Comparison of ENCODE assay signal across 1 cellular context in the genomic region with DNA sequence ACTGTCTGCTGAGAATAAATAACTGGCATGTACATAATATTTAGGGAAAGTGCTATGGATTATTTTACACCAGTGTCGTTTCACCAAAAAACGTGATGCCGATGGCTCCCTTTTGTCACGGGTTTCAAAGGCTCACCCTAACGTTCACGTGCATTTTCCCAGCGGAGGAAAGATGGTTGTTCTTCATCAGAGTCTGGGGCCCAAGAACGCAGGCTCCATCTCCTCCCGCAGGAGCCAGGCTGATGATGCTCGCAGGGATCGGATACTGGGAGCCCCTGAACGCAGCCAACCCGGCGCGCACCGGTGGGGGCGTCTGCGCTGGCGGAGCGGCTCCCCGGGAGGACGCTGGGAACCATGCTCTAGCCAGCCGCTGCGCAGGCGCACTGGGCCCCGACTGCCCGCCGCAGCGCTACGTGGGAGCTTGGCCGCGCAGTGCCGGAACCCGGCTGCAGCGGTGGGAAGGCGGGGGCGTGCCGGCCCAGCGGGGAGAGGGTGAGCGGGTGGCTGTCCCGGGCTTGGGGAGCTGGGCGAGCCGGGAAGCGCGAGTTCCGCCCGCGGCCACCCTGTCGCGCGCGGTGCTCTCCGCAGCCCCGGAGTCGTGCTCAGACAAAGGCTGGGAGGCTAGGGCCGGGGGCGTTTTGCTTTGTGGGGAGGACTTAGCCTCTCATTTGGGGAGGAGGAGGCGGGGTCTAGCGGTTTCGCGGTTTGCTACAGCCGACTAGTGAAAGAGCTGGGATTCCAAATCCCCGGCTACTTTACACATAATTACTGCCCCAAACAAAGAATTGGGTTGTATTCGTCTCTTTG.
A peak's percentile ranks its signal among the peaks of the same experiment; 100 is the strongest.
TF ChIP-seq lines count a peak whose summit lies in the region.

ZFP69B (plus strand) TSS at position 793 of the 807 bp plus-strand sequence. CDS start 486 bp downstream, outside the sequence.

TF ChIP-seq in HepG2, 621 proteins besides CTCF, POLR2A, EP300 and RAD21 (continued from another document and continues in another):
- TF ChIP-seq, protein P1, sequence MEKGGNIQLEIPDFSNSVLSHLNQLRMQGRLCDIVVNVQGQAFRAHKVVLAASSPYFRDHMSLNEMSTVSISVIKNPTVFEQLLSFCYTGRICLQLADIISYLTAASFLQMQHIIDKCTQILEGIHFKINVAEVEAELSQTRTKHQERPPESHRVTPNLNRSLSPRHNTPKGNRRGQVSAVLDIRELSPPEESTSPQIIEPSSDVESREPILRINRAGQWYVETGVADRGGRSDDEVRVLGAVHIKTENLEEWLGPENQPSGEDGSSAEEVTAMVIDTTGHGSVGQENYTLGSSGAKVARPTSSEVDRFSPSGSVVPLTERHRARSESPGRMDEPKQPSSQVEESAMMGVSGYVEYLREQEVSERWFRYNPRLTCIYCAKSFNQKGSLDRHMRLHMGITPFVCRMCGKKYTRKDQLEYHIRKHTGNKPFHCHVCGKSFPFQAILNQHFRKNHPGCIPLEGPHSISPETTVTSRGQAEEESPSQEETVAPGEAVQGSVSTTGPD (CRISPR knock-in tag; IDR thresholded peaks at IDR 0.05), result no peak
- TF ChIP-seq BCL6 (CRISPR knock-in tag; IDR thresholded peaks at IDR 0.05) (no peak), AGO1 (IDR thresholded peaks at IDR 0.05; ENCODE audit: low read depth, low read length, poor library complexity, severe bottlenecking) (peak; percentile 31), ZNF333 (CRISPR knock-in tag; IDR thresholded peaks at IDR 0.05; ENCODE audit: borderline replicate concordance) (no peak; the same call in 1 of the 2 replicates), KLF16 (CRISPR knock-in tag; IDR thresholded peaks at IDR 0.05) (no peak), ZNF782 (CRISPR knock-in tag; IDR thresholded peaks at IDR 0.05; ENCODE audit: borderline replicate concordance) (peak; percentile 58; the same call in 1 of the 2 replicates), ZNF224 (CRISPR knock-in tag; IDR thresholded peaks at IDR 0.05) (no peak), MIER2 (CRISPR knock-in tag; IDR thresholded peaks at IDR 0.05) (no peak), PPARG (CRISPR knock-in tag; conservative IDR thresholded peaks at IDR 0.05) (peak; percentile 42; the same call in 1 of the 2 replicates), CSRNP2 (CRISPR knock-in tag; conservative IDR thresholded peaks at IDR 0.05; ENCODE audit: low read depth) (no peak), MYC (CRISPR knock-in tag; IDR thresholded peaks at IDR 0.05; ENCODE audit: borderline replicate concordance) (peak; percentile 74), DDIT3 (CRISPR knock-in tag; IDR thresholded peaks at IDR 0.05) (no peak), ZNF512 (CRISPR knock-in tag; IDR thresholded peaks at IDR 0.05) (peak; percentile 44; the same call in 1 of the 2 replicates), ATF7 (IDR thresholded peaks at IDR 0.05) (no peak), ATF7 (CRISPR knock-in tag; IDR thresholded peaks at IDR 0.05) (no peak), ZBTB3 (CRISPR knock-in tag; IDR thresholded peaks at IDR 0.05; ENCODE audit: borderline replicate concordance, low read depth) (peak; percentile 60; the same call in 1 of the 2 replicates), ARID5B (CRISPR knock-in tag; IDR thresholded peaks at IDR 0.05) (peak; percentile 73; the same call in 1 of the 2 replicates), ZNF326 (CRISPR knock-in tag; IDR thresholded peaks at IDR 0.05; ENCODE audit: borderline replicate concordance) (no peak), ZNF772 (CRISPR knock-in tag; IDR thresholded peaks at IDR 0.05) (peak; percentile 67), ZMAT3 (CRISPR knock-in tag; conservative IDR thresholded peaks at IDR 0.05) (no peak), ZNF510 (CRISPR knock-in tag; IDR thresholded peaks at IDR 0.05; ENCODE audit: low read depth) (no peak), SP140L (CRISPR knock-in tag; IDR thresholded peaks at IDR 0.05; ENCODE audit: borderline replicate concordance) (no peak), ZNF670 (CRISPR knock-in tag; IDR thresholded peaks at IDR 0.05; ENCODE audit: borderline replicate concordance) (peak; percentile 66; the same call in 1 of the 2 replicates), ZNF709 (CRISPR knock-in tag; IDR thresholded peaks at IDR 0.05) (no peak), ZNF441 (CRISPR knock-in tag; IDR thresholded peaks at IDR 0.05; ENCODE audit: borderline replicate concordance) (peak; percentile 49; the same call in 1 of the 2 replicates), RBFOX2 (IDR thresholded peaks at IDR 0.05; ENCODE audit: low read depth, low read length) (peak; percentile 90), HHEX (CRISPR knock-in tag; IDR thresholded peaks at IDR 0.05) (no peak), ZNF850 (CRISPR knock-in tag; conservative IDR thresholded peaks at IDR 0.05) (no peak), SOX5 (CRISPR knock-in tag; IDR thresholded peaks at IDR 0.05; ENCODE audit: borderline replicate concordance) (no peak; the same call in 1 of the 2 replicates), MEIS2 (CRISPR knock-in tag; IDR thresholded peaks at IDR 0.05) (peak; percentile 59; the same call in 1 of the 2 replicates), ZNF577 (CRISPR knock-in tag; IDR thresholded peaks at IDR 0.05; ENCODE audit: borderline replicate concordance, low read depth) (no peak)
- TF ChIP-seq, protein P2, sequence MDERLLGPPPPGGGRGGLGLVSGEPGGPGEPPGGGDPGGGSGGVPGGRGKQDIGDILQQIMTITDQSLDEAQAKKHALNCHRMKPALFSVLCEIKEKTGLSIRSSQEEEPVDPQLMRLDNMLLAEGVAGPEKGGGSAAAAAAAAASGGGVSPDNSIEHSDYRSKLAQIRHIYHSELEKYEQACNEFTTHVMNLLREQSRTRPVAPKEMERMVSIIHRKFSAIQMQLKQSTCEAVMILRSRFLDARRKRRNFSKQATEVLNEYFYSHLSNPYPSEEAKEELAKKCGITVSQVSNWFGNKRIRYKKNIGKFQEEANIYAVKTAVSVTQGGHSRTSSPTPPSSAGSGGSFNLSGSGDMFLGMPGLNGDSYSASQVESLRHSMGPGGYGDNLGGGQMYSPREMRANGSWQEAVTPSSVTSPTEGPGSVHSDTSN (CRISPR knock-in tag; IDR thresholded peaks at IDR 0.05), result no peak
- TF ChIP-seq, protein P3, sequence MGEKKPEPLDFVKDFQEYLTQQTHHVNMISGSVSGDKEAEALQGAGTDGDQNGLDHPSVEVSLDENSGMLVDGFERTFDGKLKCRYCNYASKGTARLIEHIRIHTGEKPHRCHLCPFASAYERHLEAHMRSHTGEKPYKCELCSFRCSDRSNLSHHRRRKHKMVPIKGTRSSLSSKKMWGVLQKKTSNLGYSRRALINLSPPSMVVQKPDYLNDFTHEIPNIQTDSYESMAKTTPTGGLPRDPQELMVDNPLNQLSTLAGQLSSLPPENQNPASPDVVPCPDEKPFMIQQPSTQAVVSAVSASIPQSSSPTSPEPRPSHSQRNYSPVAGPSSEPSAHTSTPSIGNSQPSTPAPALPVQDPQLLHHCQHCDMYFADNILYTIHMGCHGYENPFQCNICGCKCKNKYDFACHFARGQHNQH (CRISPR knock-in tag; IDR thresholded peaks at IDR 0.05), result no peak
- TF ChIP-seq, protein P4, sequence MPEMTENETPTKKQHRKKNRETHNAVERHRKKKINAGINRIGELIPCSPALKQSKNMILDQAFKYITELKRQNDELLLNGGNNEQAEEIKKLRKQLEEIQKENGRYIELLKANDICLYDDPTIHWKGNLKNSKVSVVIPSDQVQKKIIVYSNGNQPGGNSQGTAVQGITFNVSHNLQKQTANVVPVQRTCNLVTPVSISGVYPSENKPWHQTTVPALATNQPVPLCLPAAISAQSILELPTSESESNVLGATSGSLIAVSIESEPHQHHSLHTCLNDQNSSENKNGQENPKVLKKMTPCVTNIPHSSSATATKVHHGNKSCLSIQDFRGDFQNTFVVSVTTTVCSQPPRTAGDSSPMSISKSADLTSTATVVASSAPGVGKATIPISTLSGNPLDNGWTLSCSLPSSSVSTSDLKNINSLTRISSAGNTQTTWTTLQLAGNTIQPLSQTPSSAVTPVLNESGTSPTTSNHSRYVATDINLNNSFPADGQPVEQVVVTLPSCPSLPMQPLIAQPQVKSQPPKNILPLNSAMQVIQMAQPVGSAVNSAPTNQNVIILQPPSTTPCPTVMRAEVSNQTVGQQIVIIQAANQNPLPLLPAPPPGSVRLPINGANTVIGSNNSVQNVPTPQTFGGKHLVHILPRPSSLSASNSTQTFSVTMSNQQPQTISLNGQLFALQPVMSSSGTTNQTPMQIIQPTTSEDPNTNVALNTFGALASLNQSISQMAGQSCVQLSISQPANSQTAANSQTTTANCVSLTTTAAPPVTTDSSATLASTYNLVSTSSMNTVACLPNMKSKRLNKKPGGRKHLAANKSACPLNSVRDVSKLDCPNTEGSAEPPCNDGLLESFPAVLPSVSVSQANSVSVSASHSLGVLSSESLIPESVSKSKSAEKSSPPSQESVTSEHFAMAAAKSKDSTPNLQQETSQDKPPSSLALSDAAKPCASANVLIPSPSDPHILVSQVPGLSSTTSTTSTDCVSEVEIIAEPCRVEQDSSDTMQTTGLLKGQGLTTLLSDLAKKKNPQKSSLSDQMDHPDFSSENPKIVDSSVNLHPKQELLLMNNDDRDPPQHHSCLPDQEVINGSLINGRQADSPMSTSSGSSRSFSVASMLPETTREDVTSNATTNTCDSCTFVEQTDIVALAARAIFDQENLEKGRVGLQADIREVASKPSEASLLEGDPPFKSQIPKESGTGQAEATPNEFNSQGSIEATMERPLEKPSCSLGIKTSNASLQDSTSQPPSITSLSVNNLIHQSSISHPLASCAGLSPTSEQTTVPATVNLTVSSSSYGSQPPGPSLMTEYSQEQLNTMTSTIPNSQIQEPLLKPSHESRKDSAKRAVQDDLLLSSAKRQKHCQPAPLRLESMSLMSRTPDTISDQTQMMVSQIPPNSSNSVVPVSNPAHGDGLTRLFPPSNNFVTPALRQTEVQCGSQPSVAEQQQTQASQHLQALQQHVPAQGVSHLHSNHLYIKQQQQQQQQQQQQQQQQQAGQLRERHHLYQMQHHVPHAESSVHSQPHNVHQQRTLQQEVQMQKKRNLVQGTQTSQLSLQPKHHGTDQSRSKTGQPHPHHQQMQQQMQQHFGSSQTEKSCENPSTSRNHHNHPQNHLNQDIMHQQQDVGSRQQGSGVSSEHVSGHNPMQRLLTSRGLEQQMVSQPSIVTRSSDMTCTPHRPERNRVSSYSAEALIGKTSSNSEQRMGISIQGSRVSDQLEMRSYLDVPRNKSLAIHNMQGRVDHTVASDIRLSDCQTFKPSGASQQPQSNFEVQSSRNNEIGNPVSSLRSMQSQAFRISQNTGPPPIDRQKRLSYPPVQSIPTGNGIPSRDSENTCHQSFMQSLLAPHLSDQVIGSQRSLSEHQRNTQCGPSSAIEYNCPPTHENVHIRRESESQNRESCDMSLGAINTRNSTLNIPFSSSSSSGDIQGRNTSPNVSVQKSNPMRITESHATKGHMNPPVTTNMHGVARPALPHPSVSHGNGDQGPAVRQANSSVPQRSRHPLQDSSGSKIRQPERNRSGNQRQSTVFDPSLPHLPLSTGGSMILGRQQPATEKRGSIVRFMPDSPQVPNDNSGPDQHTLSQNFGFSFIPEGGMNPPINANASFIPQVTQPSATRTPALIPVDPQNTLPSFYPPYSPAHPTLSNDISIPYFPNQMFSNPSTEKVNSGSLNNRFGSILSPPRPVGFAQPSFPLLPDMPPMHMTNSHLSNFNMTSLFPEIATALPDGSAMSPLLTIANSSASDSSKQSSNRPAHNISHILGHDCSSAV (CRISPR knock-in tag; IDR thresholded peaks at IDR 0.05; ENCODE audit: borderline replicate concordance), result no peak
- TF ChIP-seq, protein P5, sequence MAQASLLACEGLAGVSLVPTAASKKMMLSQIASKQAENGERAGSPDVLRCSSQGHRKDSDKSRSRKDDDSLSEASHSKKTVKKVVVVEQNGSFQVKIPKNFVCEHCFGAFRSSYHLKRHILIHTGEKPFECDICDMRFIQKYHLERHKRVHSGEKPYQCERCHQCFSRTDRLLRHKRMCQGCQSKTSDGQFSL (CRISPR knock-in tag; IDR thresholded peaks at IDR 0.05), result no peak
